19 cellular contexts compared by ENCODE assay signal in the genomic region with DNA sequence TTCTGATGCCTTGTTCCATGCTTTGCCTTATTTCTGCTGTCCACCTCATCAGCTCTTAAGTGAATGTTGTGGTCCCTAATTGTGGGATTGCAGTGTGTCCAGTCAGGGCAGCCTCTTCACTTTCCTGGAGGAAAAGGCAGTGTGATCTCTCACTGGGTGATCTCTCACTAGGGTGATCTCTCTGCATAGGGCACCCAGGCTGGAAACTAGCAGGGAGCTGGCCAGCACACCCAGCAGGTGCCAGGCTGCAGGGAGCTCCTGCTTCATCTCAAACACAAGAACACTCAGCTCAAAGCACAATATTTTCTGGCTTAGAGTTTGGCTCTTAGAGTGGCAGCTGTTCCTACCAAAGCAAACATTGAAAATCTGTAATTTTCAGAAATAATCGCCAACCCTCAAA.
"Had no signal": no experiment of that assay in that cellular context is flagged by ENCODE, and none has a peak within 500 bp of the region (broad histone marks: within the 10 kb centered on the region; RNA-seq: fewer than 3 reads in every experiment).

No MANE protein-coding gene starts in this region.

- H3K9ac ChIP-seq: parathyroid adenoma had no signal

- H3K9me3 ChIP-seq: left lung, mucosa of descending colon, neutrophil, right lobe of liver, stomach, tibial artery had no signal

- H2AFZ ChIP-seq: parathyroid adenoma had no signal

- ATAC-seq: left cardiac atrium; left lung; mucosa of descending colon; naive thymus-derived CD4-positive, alpha-beta T cell; right lobe of liver; stimulated activated effector memory CD8-positive, alpha-beta T cell treated with anti-CD3 and anti-CD28 coated beads, Interleukin-12 subunit alpha, Interleukin-12 subunit beta, amount 100 ng/mL, for 72 hours had no signal

- DNase-seq: dorsolateral prefrontal cortex; effector CD4-positive, alpha-beta T cell; head of caudate nucleus; left cardiac atrium; left lung; mesenchymal stem cell; mucosa of descending colon; naive thymus-derived CD4-positive, alpha-beta T cell; right lobe of liver; stimulated activated CD4-positive, alpha-beta T cell treated with anti-CD3 and anti-CD28 coated beads, Interleukin-2, amount 100 ng/mL, for 24 hours; stimulated activated CD4-positive, alpha-beta T cell treated with anti-CD3 and anti-CD28 coated beads, Interleukin-4, amount 100 ng/mL, for 24 hours; stimulated activated naive CD4-positive, alpha-beta T cell treated with Interleukin-2 at 50 U/mL for 16 hours; stomach; tibial artery had no signal

- H3K79me2 ChIP-seq: parathyroid adenoma had no signal

- H3K4me1 ChIP-seq: left lung, parathyroid adenoma, right lobe of liver, stomach, tibial artery had no signal

- H3K4me2 ChIP-seq: smooth muscle cell had no signal

- H3K4me3 ChIP-seq: dorsolateral prefrontal cortex, left lung, mucosa of descending colon, right lobe of liver, smooth muscle cell, stomach, tibial artery had no signal

- H3K36me3 ChIP-seq: left lung, neutrophil, right lobe of liver, stomach, tibial artery had no signal

- FAIRE-seq: frontal cortex had no signal

- H3K27ac ChIP-seq: dorsolateral prefrontal cortex, left lung, neutrophil, parathyroid adenoma, right lobe of liver, stomach, tibial artery had no signal

- H3K27me3 ChIP-seq: neutrophil, right lobe of liver, stomach had no signal
